14 cellular contexts compared by ENCODE assay signal in genomic region chr1:164895026-164895907, GRCh38.
DNase-seq lines count a peak whose midpoint lies in the region; ATAC-seq and TF ChIP-seq lines count a peak whose summit lies in the region.
"Had no signal": no experiment of that assay in that cellular context is flagged by ENCODE, and none has a peak within 500 bp of the region (broad histone marks: within the 10 kb centered on the region; RNA-seq: fewer than 3 reads in every experiment).

No MANE protein-coding gene starts in this region.

- H3K27me3 ChIP-seq in PC-9 (ENCODE audit: insufficient read depth, low read depth) (no peaks in the 10 kb centered on the region), neuronal stem cell (ENCODE audit: control insufficient read depth in 3 of 3, insufficient read depth in 3 of 3, low read depth in 1 of 3, low read length in 3 of 3) (no peaks in the 10 kb centered on the region)
- H3K27me3 ChIP-seq: BLaER1 had no signal

- POLR2A ChIA-PET in PC-9 (lab: Charles Lee; ENCODE audit: unreplicated experiment) = no interaction called here
- POLR2A ChIA-PET in HEK293T (lab: Yijun Ruan, JAX) = no interaction called here

- no peak for TF ChIP-seq CTCF in PC-9 (conservative IDR thresholded peaks at IDR 0.05)

- BruUV-seq in PC-9 (replicated peaks; lab: Mats Ljungman, UMichigan) = no TSS peak

- H3K9ac ChIP-seq in neuronal stem cell (ENCODE audit: low read depth, low read length, poor library complexity) = no peak overlapping the region
- H3K9ac ChIP-seq: BLaER1 had no signal

- H3K79me1 ChIP-seq in neuronal stem cell (ENCODE audit: low read depth, low read length) = no peaks in the 10 kb centered on the region

- H4K20me1 ChIP-seq in PC-9 (ENCODE audit: insufficient read depth) = no peaks in the 10 kb centered on the region
- H4K20me1 ChIP-seq: BLaER1 had no signal

- H3K4me3 ChIP-seq in PC-9 = no peak overlapping the region
- H3K4me3 ChIP-seq in neuronal stem cell (ENCODE audit: low read length in 2 of 2) = no peak overlapping the region
- H3K4me3 ChIP-seq: BLaER1, SK-N-MC had no signal

- H3K4me1 ChIP-seq in PC-9 (replicated peaks; ENCODE audit: insufficient read depth) (peaks cover 11% of the 10 kb centered on the region), neuronal stem cell (ENCODE audit: control insufficient read depth in 2 of 2, insufficient read depth in 1 of 2, low read depth in 1 of 2, low read length in 2 of 2) (peaks cover 0 to 2% of the 10 kb centered on the region in 2 donors)
- H3K4me1 ChIP-seq: BLaER1 had no signal

- H3K4me2 ChIP-seq in PC-9 = peak overlapping the region; percentile 51
- no peak overlapping the region for H3K4me2 ChIP-seq in neuronal stem cell (ENCODE audit: insufficient read depth, low read length, poor library complexity, severe bottlenecking)
- H3K4me2 ChIP-seq: BLaER1 had no signal

- H2BK120ac ChIP-seq in neuronal stem cell (ENCODE audit: low read depth, low read length) = no peak overlapping the region

- peak overlapping the region; percentile 57 for H3K18ac ChIP-seq in neuronal stem cell (ENCODE audit: low read length)

- no peak overlapping the region for H3K14ac ChIP-seq in neuronal stem cell (ENCODE audit: low read length)

- WGBS in neuronal stem cell (ENCODE audit: extremely low coverage in 2 of 2, insufficient read length in 2 of 2, insufficient replicate concordance in 1 of 2), 2 donors = no CpG with 5 or more reads among the region's 8 CpGs

- H3K36me3 ChIP-seq in PC-9 (ENCODE audit: low read depth) = no peaks in the 10 kb centered on the region
- no peaks in the 10 kb centered on the region for H3K36me3 ChIP-seq in neuronal stem cell (replicated peaks in 1 of 2; ENCODE audit: control insufficient read depth in 2 of 2, insufficient read depth in 2 of 2, low read length in 2 of 2)
- H3K36me3 ChIP-seq: BLaER1 had no signal

- ATAC-seq in left cardiac atrium = peak; percentile 93 to 95
- no peak for ATAC-seq in HG02678 (IDR thresholded peaks at IDR 0.05; ENCODE audit: unreplicated experiment)
- ATAC-seq: CD8-positive, alpha-beta T cell had no signal

- H2AK5ac ChIP-seq in neuronal stem cell (ENCODE audit: low read depth, low read length) = no peak overlapping the region

- CTCF ChIA-PET in PC-9 (lab: Charles Lee) (no interaction called here), HEK293T (lab: Yijun Ruan, JAX) (no interaction called here)

- peak overlapping the region; percentile 19 for H4K8ac ChIP-seq in neuronal stem cell (ENCODE audit: low read depth, low read length)

- H3K27ac ChIP-seq in PC-9 (no peak overlapping the region), neuronal stem cell (replicated peaks; ENCODE audit: low read length) (no peak overlapping the region)
- H3K27ac ChIP-seq: BLaER1, SK-N-MC had no signal

- H3K9me3 ChIP-seq in PC-9 (ENCODE audit: insufficient read depth, low read depth) (no peaks in the 10 kb centered on the region; the same call in 1 of the 2 replicates), neuronal stem cell (replicated peaks in 1 of 2; ENCODE audit: control insufficient read depth in 2 of 2, insufficient read depth in 1 of 2, low read depth in 1 of 2, low read length in 2 of 2) (peaks cover 0 to 3% of the 10 kb centered on the region in 2 donors)

- intact Hi-C loops in PC-9 (cut with micrococcal nuclease; ENCODE audit: unreplicated experiment) (no loop called here), left cardiac atrium (cut with DNase I) (no loop called here)

- H3K23ac ChIP-seq in neuronal stem cell (ENCODE audit: low read depth, low read length, poor library complexity) = no peak overlapping the region

- DNase-seq in HT1080 (ENCODE audit: low read depth) = peak; percentile 2
- peak in 1 of 2 experiments; percentile 61 for DNase-seq in PC-9
- DNase-seq in left cardiac atrium = peak; percentile 58
- DNase-seq in neuronal stem cell (ENCODE audit: low spot score) = no peak
- no peak for DNase-seq in HEK293T (ENCODE audit: extremely low spot score)
- DNase-seq in NCI-H2196 (lab: John Stamatoyannopoulos, UW; ENCODE audit: unreplicated experiment) = no peak
- DNase-seq: CD8-positive, alpha-beta T cell; NCI-H1417 treated with DMSO at 0.1 percent for 48 hours; NCI-H1930; NCI-H446 treated with DMSO at 0.1 percent for 48 hours; NCI-H774 had no signal

- H3K79me2 ChIP-seq in PC-9 (ENCODE audit: low read depth) = no peaks in the 10 kb centered on the region

- no peak overlapping the region for H4K91ac ChIP-seq in neuronal stem cell (ENCODE audit: low read depth, low read length, poor library complexity)

- H3K4ac ChIP-seq in neuronal stem cell (ENCODE audit: low read length) = no peak overlapping the region

- no peaks in the 10 kb centered on the region for H3K9me2 ChIP-seq in PC-9 (ENCODE audit: insufficient read depth)

- H2AFZ ChIP-seq in PC-9 = no peak overlapping the region
- no peak overlapping the region for H2AFZ ChIP-seq in neuronal stem cell (ENCODE audit: low read length)

- H3F3A ChIP-seq in PC-9 (ENCODE audit: insufficient read depth, low read depth) = no peaks in the 10 kb centered on the region

- H2BK5ac ChIP-seq in neuronal stem cell (ENCODE audit: low read length) = no peak overlapping the region

- no peak overlapping the region for H2BK12ac ChIP-seq in neuronal stem cell (ENCODE audit: low read length)

- no peak overlapping the region for H2BK15ac ChIP-seq in neuronal stem cell (ENCODE audit: low read length)

TF ChIP-seq in HEK293T, 16 proteins besides CTCF, POLR2A, EP300 and RAD21:
- TF ChIP-seq ZNF384 (IDR thresholded peaks at IDR 0.05) (no peak), SUZ12 (IDR thresholded peaks at IDR 0.05) (no peak), SP1 (IDR thresholded peaks at IDR 0.05) (no peak), BHLHE40 (IDR thresholded peaks at IDR 0.05; ENCODE audit: borderline replicate concordance) (no peak), TARDBP (IDR thresholded peaks at IDR 0.05) (no peak), CTBP1 (IDR thresholded peaks at IDR 0.05; ENCODE audit: borderline replicate concordance) (no peak), NFRKB (IDR thresholded peaks at IDR 0.05) (no peak), ARNT (IDR thresholded peaks at IDR 0.05) (no peak), HDGF (IDR thresholded peaks at IDR 0.05; ENCODE audit: borderline replicate concordance) (no peak), ELF4 (IDR thresholded peaks at IDR 0.05) (no peak), FOXA1 (IDR thresholded peaks at IDR 0.05) (no peak), FOXK2 (IDR thresholded peaks at IDR 0.05) (no peak), FOXM1 (IDR thresholded peaks at IDR 0.05; ENCODE audit: borderline replicate concordance) (no peak), LEF1 (IDR thresholded peaks at IDR 0.05; ENCODE audit: borderline replicate concordance) (no peak), L3MBTL2 (conservative IDR thresholded peaks at IDR 0.05) (no peak)
- TF ChIP-seq, protein P1, sequence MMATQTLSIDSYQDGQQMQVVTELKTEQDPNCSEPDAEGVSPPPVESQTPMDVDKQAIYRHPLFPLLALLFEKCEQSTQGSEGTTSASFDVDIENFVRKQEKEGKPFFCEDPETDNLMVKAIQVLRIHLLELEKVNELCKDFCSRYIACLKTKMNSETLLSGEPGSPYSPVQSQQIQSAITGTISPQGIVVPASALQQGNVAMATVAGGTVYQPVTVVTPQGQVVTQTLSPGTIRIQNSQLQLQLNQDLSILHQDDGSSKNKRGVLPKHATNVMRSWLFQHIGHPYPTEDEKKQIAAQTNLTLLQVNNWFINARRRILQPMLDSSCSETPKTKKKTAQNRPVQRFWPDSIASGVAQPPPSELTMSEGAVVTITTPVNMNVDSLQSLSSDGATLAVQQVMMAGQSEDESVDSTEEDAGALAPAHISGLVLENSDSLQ (IDR thresholded peaks at IDR 0.05) = no peak

Comparison
In these comparisons a context has a peak if more than half of its experiments do, and no peak if none do; other contexts are left out.
1. DNase-seq: peak in HT1080 (single experiment) and left cardiac atrium (single experiment); none in neuronal stem cell (single experiment), HEK293T (single experiment) and NCI-H2196 (single experiment).